11 cellular contexts compared by ENCODE assay signal in genomic region chr6:18259675-18260447, GRCh38. TPM values are rescaled to one million over a fixed set of nuclear protein-coding genes. Genes with fewer than 3 reads are reported as not detected.
DNase-seq lines count a peak whose midpoint lies in the region; ATAC-seq and TF ChIP-seq lines count a peak whose summit lies in the region.
"Had no signal": no experiment of that assay in that cellular context is flagged by ENCODE, and none has a peak within 500 bp of the region (broad histone marks: within the 10 kb centered on the region; RNA-seq: fewer than 3 reads in every experiment).

No MANE protein-coding gene starts in this region.

- ATAC-seq in naive thymus-derived CD4-positive, alpha-beta T cell = no peak

- POLR2A ChIA-PET in CD4-positive, alpha-beta memory T cell (lab: Charles Lee; ENCODE audit: partially characterized antibody) = interaction anchor here (1.1 to 1.2 kb wide), 2 partner anchors 9 to 105 kb away, joined by 3 to 4 read pairs; partner anchors contain the start of genes KDM1B and TPMT
- POLR2A ChIA-PET in HEK293 (lab: Yijun Ruan, JAX) = interaction anchor here (0.6 to 1.5 kb wide), 4 partner anchors 7 to 47 kb away, joined by 3 to 5 read pairs (median 4); no protein-coding TSS in a partner anchor
- POLR2A ChIA-PET in naive thymus-derived CD4-positive, alpha-beta T cell (lab: Charles Lee) = no interaction called here

- no peak for DNase-seq in CD4-positive, alpha-beta memory T cell
- no peak for DNase-seq in naive thymus-derived CD4-positive, alpha-beta T cell
- DNase-seq in coronary artery (ENCODE audit: low spot score) = no peak
- DNase-seq in brain microvascular endothelial cell = no peak
- no peak for DNase-seq in suprapubic skin (ENCODE audit: low spot score in 2 of 2)
- no peak for DNase-seq in testis
- DNase-seq: DMS153, NCI-H2227 treated with DMSO at 0.1 percent for 48 hours, small intestine had no signal

- 83% methylated on average over 4 of the region's 4 CpGs for WGBS in suprapubic skin
- 87 to 89% methylated on average over 4 of the region's 4 CpGs for WGBS in testis, 2 donors

- no peak for TF ChIP-seq EP300 in suprapubic skin (IDR thresholded peaks at IDR 0.05)

- intact Hi-C loops in CD4-positive, alpha-beta memory T cell (cut with micrococcal nuclease) = loop anchor here (5.0 kb wide), 2 partner anchors 127 to 1498 kb away; partner anchors contain the start of genes ATXN1 and RNF144B
- intact Hi-C loops in naive thymus-derived CD4-positive, alpha-beta T cell (cut with micrococcal nuclease) = loop anchor here (5.0 to 10.0 kb wide), 3 partner anchors 45 to 1938 kb away; no protein-coding TSS in a partner anchor
- intact Hi-C loops in testis (cut with DNase I; ENCODE audit: low total_unique reads) = no loop called here

- H3K36me3 Mint-ChIP-seq in CD4-positive, alpha-beta memory T cell = peaks cover 19 to 59% of the 10 kb centered on the region in 2 donors
- peaks cover 10% of the 10 kb centered on the region for H3K36me3 Mint-ChIP-seq in activated naive CD8-positive, alpha-beta T cell
- peaks cover 4 to 44% (median 10%) of the 10 kb centered on the region in 5 donors for H3K36me3 Mint-ChIP-seq in naive thymus-derived CD4-positive, alpha-beta T cell

- H3K27me3 Mint-ChIP-seq in CD4-positive, alpha-beta memory T cell = no peaks in the 10 kb centered on the region
- H3K27me3 Mint-ChIP-seq in activated naive CD8-positive, alpha-beta T cell = no peaks in the 10 kb centered on the region
- H3K27me3 Mint-ChIP-seq in naive thymus-derived CD4-positive, alpha-beta T cell = no peaks in the 10 kb centered on the region

- CTCF ChIA-PET in CD4-positive, alpha-beta memory T cell (lab: Charles Lee; ENCODE audit: partially characterized antibody) = no interaction called here
- CTCF ChIA-PET in HEK293 (lab: Yijun Ruan, JAX) = no interaction called here
- CTCF ChIA-PET in naive thymus-derived CD4-positive, alpha-beta T cell (lab: Charles Lee) = interaction anchor here (1.0 kb wide), 1 partner anchor 24 kb away, joined by 3 read pairs; no protein-coding TSS in a partner anchor

- no peak overlapping the region for H3K4me3 ChIP-seq in CD4-positive, alpha-beta memory T cell (ENCODE audit: low read length in 2 of 2)
- H3K4me3 ChIP-seq in HEK293 (ENCODE audit: low read depth, low read length) (no peak overlapping the region), coronary artery (no peak overlapping the region), brain microvascular endothelial cell (ENCODE audit: low read depth, low read length) (no peak overlapping the region), suprapubic skin (no peak overlapping the region), testis (no peak overlapping the region)
- H3K4me3 ChIP-seq in naive thymus-derived CD4-positive, alpha-beta T cell (ENCODE audit: low read length) = no peak overlapping the region

- no peak for TF ChIP-seq POLR2A in suprapubic skin (IDR thresholded peaks at IDR 0.05)
- TF ChIP-seq POLR2A in testis (IDR thresholded peaks at IDR 0.05) = no peak

- peaks cover 42% of the 10 kb centered on the region for H3K4me1 ChIP-seq in CD4-positive, alpha-beta memory T cell (ENCODE audit: insufficient read depth, low read length)
- H3K4me1 ChIP-seq in HEK293 (ENCODE audit: control insufficient read depth, insufficient read depth, low read length) (peaks cover 20% of the 10 kb centered on the region), suprapubic skin (peaks cover 43% of the 10 kb centered on the region), testis (peaks cover under 1% of the 10 kb centered on the region)
- peaks cover 11 to 34% of the 10 kb centered on the region in 2 donors for H3K4me1 ChIP-seq in naive thymus-derived CD4-positive, alpha-beta T cell (ENCODE audit: control insufficient read depth in 2 of 2, insufficient read depth in 2 of 2, low read length in 2 of 2)

- no peak for TF ChIP-seq CTCF in HEK293 (tag by site-specific recombination; IDR thresholded peaks at IDR 0.05)
- no peak for TF ChIP-seq CTCF in coronary artery (IDR thresholded peaks at IDR 0.05)
- TF ChIP-seq CTCF in brain microvascular endothelial cell (IDR thresholded peaks at IDR 0.05; ENCODE audit: low read depth, low read length, missing control alignments) = no peak
- no peak for TF ChIP-seq CTCF in suprapubic skin (IDR thresholded peaks at IDR 0.05)
- TF ChIP-seq CTCF in testis (IDR thresholded peaks at IDR 0.05) = no peak

- H3K4me1 Mint-ChIP-seq in CD4-positive, alpha-beta memory T cell = peaks cover 38 to 63% (median 50%) of the 10 kb centered on the region in 4 donors
- peaks cover 51% of the 10 kb centered on the region for H3K4me1 Mint-ChIP-seq in activated naive CD8-positive, alpha-beta T cell (ENCODE audit: low read depth)
- peaks cover 37 to 59% (median 54%) of the 10 kb centered on the region in 7 donors for H3K4me1 Mint-ChIP-seq in naive thymus-derived CD4-positive, alpha-beta T cell

- peaks cover 0 to 2% (median 0%) of the 10 kb centered on the region in 8 donors for H3K9me3 Mint-ChIP-seq in CD4-positive, alpha-beta memory T cell
- no peaks in the 10 kb centered on the region for H3K9me3 Mint-ChIP-seq in activated naive CD8-positive, alpha-beta T cell (ENCODE audit: low read depth)
- H3K9me3 Mint-ChIP-seq in naive thymus-derived CD4-positive, alpha-beta T cell = no peaks in the 10 kb centered on the region

- H3K27ac ChIP-seq in CD4-positive, alpha-beta memory T cell (ENCODE audit: low read depth, low read length) = no peak overlapping the region
- H3K27ac ChIP-seq in HEK293 (ENCODE audit: extremely low read depth, low read depth, low read length) (peak overlapping the region; percentile 42; the same call in 1 of the 2 replicates), coronary artery (no peak overlapping the region), brain microvascular endothelial cell (no peak overlapping the region), suprapubic skin (no peak overlapping the region), testis (no peak overlapping the region)
- H3K27ac ChIP-seq in naive thymus-derived CD4-positive, alpha-beta T cell (ENCODE audit: low read depth, low read length) = no peak overlapping the region

- H3K36me3 ChIP-seq in CD4-positive, alpha-beta memory T cell (ENCODE audit: insufficient read depth, low read length) = peaks cover 22% of the 10 kb centered on the region
- H3K36me3 ChIP-seq in HEK293 (ENCODE audit: control insufficient read depth in 2 of 2, insufficient read depth in 1 of 2, low read length in 2 of 2) (peaks cover 41 to 72% of the 10 kb centered on the region in 2 experiments), brain microvascular endothelial cell (replicated peaks) (peaks cover 18% of the 10 kb centered on the region), suprapubic skin (peaks cover 30% of the 10 kb centered on the region), testis (ENCODE audit: low read depth, missing control alignments) (no peaks in the 10 kb centered on the region)
- H3K36me3 ChIP-seq in naive thymus-derived CD4-positive, alpha-beta T cell (ENCODE audit: control insufficient read depth in 2 of 3, insufficient read depth in 3 of 3, low read length in 3 of 3) = peaks cover 0 to 23% (median 22%) of the 10 kb centered on the region in 3 experiments

- H3K9me3 ChIP-seq in CD4-positive, alpha-beta memory T cell (ENCODE audit: control insufficient read depth in 1 of 2, low read length in 2 of 2) = no peaks in the 10 kb centered on the region
- H3K9me3 ChIP-seq in HEK293 (ENCODE audit: control insufficient read depth, insufficient read depth, low read depth, low read length) (no peaks in the 10 kb centered on the region), suprapubic skin (no peaks in the 10 kb centered on the region), testis (no peaks in the 10 kb centered on the region)
- no peaks in the 10 kb centered on the region for H3K9me3 ChIP-seq in naive thymus-derived CD4-positive, alpha-beta T cell (ENCODE audit: control insufficient read depth in 2 of 3, low read length in 3 of 3)

- H3K27me3 ChIP-seq in CD4-positive, alpha-beta memory T cell (ENCODE audit: insufficient read depth, low read length) = no peaks in the 10 kb centered on the region
- H3K27me3 ChIP-seq in naive thymus-derived CD4-positive, alpha-beta T cell (ENCODE audit: control insufficient read depth in 2 of 2, insufficient read depth in 2 of 2, low read length in 2 of 2) = no peaks in the 10 kb centered on the region
- H3K27me3 ChIP-seq in brain microvascular endothelial cell (replicated peaks) = no peaks in the 10 kb centered on the region
- no peaks in the 10 kb centered on the region for H3K27me3 ChIP-seq in suprapubic skin
- H3K27me3 ChIP-seq in testis = no peaks in the 10 kb centered on the region

- peak overlapping the region in 7 of 8 donors; percentile 4 to 76 (median 52) for H3K4me3 Mint-ChIP-seq in CD4-positive, alpha-beta memory T cell
- H3K4me3 Mint-ChIP-seq in activated naive CD8-positive, alpha-beta T cell = peak overlapping the region; percentile 46
- peak overlapping the region in 3 of 10 donors; percentile 33 to 90 (median 87) for H3K4me3 Mint-ChIP-seq in naive thymus-derived CD4-positive, alpha-beta T cell

- peak overlapping the region; percentile 29 to 96 (median 79) for H3K27ac Mint-ChIP-seq in CD4-positive, alpha-beta memory T cell
- peak overlapping the region; percentile 11 for H3K27ac Mint-ChIP-seq in activated naive CD8-positive, alpha-beta T cell
- peak overlapping the region in 7 of 9 donors; percentile 26 to 97 (median 53) for H3K27ac Mint-ChIP-seq in naive thymus-derived CD4-positive, alpha-beta T cell

- in situ Hi-C loops in brain microvascular endothelial cell (cut with HindIII; ENCODE audit: low pct_ligation_motif_present, low sequenced_read_pairs) = no loop called here

TF ChIP-seq in HEK293, 187 proteins besides CTCF, POLR2A, EP300 and RAD21:
- TF ChIP-seq SCRT1 (tag by site-specific recombination; IDR thresholded peaks at IDR 0.05; ENCODE audit: borderline replicate concordance) = peak; percentile 47; the same call in 1 of the 2 replicates
- TF ChIP-seq ZNF660 (tag by site-specific recombination; IDR thresholded peaks at IDR 0.05) = peak; percentile 78; the same call in 1 of the 2 replicates
- TF ChIP-seq ZNF184 (tag by site-specific recombination; IDR thresholded peaks at IDR 0.05) = no peak
- TF ChIP-seq ZBTB1 (tag by site-specific recombination; IDR thresholded peaks at IDR 0.05) = no peak
- peak; percentile 91 for TF ChIP-seq SCRT2 (tag by site-specific recombination; IDR thresholded peaks at IDR 0.05)
TF ChIP-seq in HEK293: peak in this region for 3.

RNA-seq across cellular contexts. Expression of gene DEK, which starts 4.5 kb away (rescaled TPM):
- total RNA-seq in CD4-positive, alpha-beta memory T cell = 100 to 1,000 TPM; 128 to 131 TPM
- polyA plus RNA-seq in CD4-positive, alpha-beta memory T cell = 10 to 100 TPM; 56.4 to 91.4 TPM
- total RNA-seq in naive thymus-derived CD4-positive, alpha-beta T cell = 100 to 1,000 TPM in 3 of 5 experiments, 10 to 100 TPM in 2; 49.6 to 174 (median 101) TPM
- 10 to 100 TPM; 41.6 to 51.6 TPM for polyA plus RNA-seq in naive thymus-derived CD4-positive, alpha-beta T cell
- total RNA-seq in suprapubic skin = 10 to 100 TPM; 57.6 to 90.3 (median 64.4) TPM
- 10 to 100 TPM; 53.8 to 65.2 TPM for total RNA-seq in testis
- polyA plus RNA-seq in testis (ENCODE audit: insufficient read depth, low read depth, low replicate concordance) = 14.0 TPM

Comparison
In these comparisons a context has a peak if more than half of its experiments do, and no peak if none do; other contexts are left out.
1. H3K27ac Mint-ChIP-seq: peak in every context shown above with its lines; median percentile 79 in CD4-positive, alpha-beta memory T cell; 53 in naive thymus-derived CD4-positive, alpha-beta T cell; 11 in activated naive CD8-positive, alpha-beta T cell.